ENCODE assay signal across 17 cellular contexts in genomic region chr5:58040851-58041250, GRCh38.
"Had no signal": no experiment of that assay in that cellular context is flagged by ENCODE, and none has a peak within 500 bp of the region (broad histone marks: within the 10 kb centered on the region; RNA-seq: fewer than 3 reads in every experiment).

No MANE protein-coding gene starts in this region.

- H3K36me3 ChIP-seq: esophagus squamous epithelium, right atrium auricular region, sigmoid colon, suprapubic skin, thyroid gland had no signal

- DNase-seq: effector memory CD8-positive, alpha-beta T cell; esophagus squamous epithelium; foreskin fibroblast; kidney glomerular epithelial cell; mucosa of descending colon; natural killer cell; sigmoid colon; small intestine; stimulated activated CD4-positive, alpha-beta T cell treated with anti-CD3 and anti-CD28 coated beads, Interleukin-12 subunit alpha, Interleukin-12 subunit beta, amount 100 ng/mL, for 4 hours; stimulated activated CD4-positive, alpha-beta T cell treated with anti-CD3 and anti-CD28 coated beads, Interleukin-2, amount 100 ng/mL, for 48 hours; stimulated activated naive CD8-positive, alpha-beta T cell treated with anti-CD3 and anti-CD28 coated beads, Interleukin-15, Interleukin-2, amounts not matched to agents 100 U/mL and 50 U/mL, for 24 hours; thyroid gland had no signal

- H3K9me3 ChIP-seq: esophagus squamous epithelium, mucosa of descending colon, right atrium auricular region, sigmoid colon, suprapubic skin, thyroid gland had no signal

- ATAC-seq: effector memory CD8-positive, alpha-beta T cell; mucosa of descending colon; natural killer cell; stimulated activated naive CD8-positive, alpha-beta T cell treated with anti-CD3 and anti-CD28 coated beads, Interleukin-15, Interleukin-2, amounts not matched to agents 100 U/mL and 50 U/mL, for 24 hours had no signal

- H3K27ac Mint-ChIP-seq: dendritic cell treated with granulocyte-macrophage colony-stimulating factor and Interleukin-4, amounts not matched to agents 40 ng/mL and 50 ng/mL, for 4 days; effector memory CD8-positive, alpha-beta T cell; type B pancreatic cell had no signal

- H3K27me3 ChIP-seq: esophagus squamous epithelium, right atrium auricular region, sigmoid colon, suprapubic skin, thyroid gland had no signal

- H3K4me3 ChIP-seq: esophagus squamous epithelium, mucosa of descending colon, right atrium auricular region, sigmoid colon, suprapubic skin, thyroid gland had no signal

- H3K36me3 Mint-ChIP-seq: natural killer cell, type B pancreatic cell had no signal

- H3K27me3 Mint-ChIP-seq: dendritic cell treated with granulocyte-macrophage colony-stimulating factor and Interleukin-4, amounts not matched to agents 40 ng/mL and 50 ng/mL, for 4 days; effector memory CD8-positive, alpha-beta T cell; type B pancreatic cell had no signal

- H3K9me3 Mint-ChIP-seq: dendritic cell treated with granulocyte-macrophage colony-stimulating factor and Interleukin-4, amounts not matched to agents 40 ng/mL and 50 ng/mL, for 4 days had no signal

- H3K4me3 Mint-ChIP-seq: dendritic cell treated with granulocyte-macrophage colony-stimulating factor and Interleukin-4, amounts not matched to agents 40 ng/mL and 50 ng/mL, for 4 days; effector memory CD8-positive, alpha-beta T cell; neural crest cell; type B pancreatic cell had no signal

- H3K4me1 Mint-ChIP-seq: neural crest cell had no signal
